ENCODE assay signal across 9 cellular contexts in genomic region chr7:129368389-129368986, GRCh38.
DNase-seq lines count a peak whose midpoint lies in the region; ATAC-seq, FAIRE-seq and TF ChIP-seq lines count a peak whose summit lies in the region.
"Had no signal": no experiment of that assay in that cellular context is flagged by ENCODE, and none has a peak within 500 bp of the region (broad histone marks: within the 10 kb centered on the region; RNA-seq: fewer than 3 reads in every experiment).

No MANE protein-coding gene starts in this region.

- no peaks in the 10 kb centered on the region for H3K9me3 ChIP-seq in testis

- H3K27ac Mint-ChIP-seq in activated naive CD4-positive, alpha-beta T cell treated with anti-CD3 and anti-CD28 coated beads, Interleukin-2, amount 50 U/mL, for 72 hours = peak overlapping the region; percentile 76 to 97

- peaks cover 5% of the 10 kb centered on the region for H3K4me1 ChIP-seq in testis

- H3K36me3 ChIP-seq in testis (ENCODE audit: low read depth, missing control alignments) = no peaks in the 10 kb centered on the region

- 73 to 74% methylated on average over 7 of the region's 7 CpGs for WGBS in testis, 2 donors

- no peak for DNase-seq in activated CD4-positive, CD25-positive, alpha-beta regulatory T cell (lab: John Stamatoyannopoulos, UW)
- peak in 1 of 2 donors; percentile 21 for DNase-seq in activated naive CD4-positive, alpha-beta T cell treated with anti-CD3 and anti-CD28 coated beads, Interleukin-2, amount 50 U/mL, for 72 hours (ENCODE audit: low spot score in 2 of 2)
- DNase-seq in stimulated activated CD8-positive, alpha-beta memory T cell treated with anti-CD3 and anti-CD28 coated beads, Interleukin-15, amount 100 ng/mL, for 48 hours (ENCODE audit: low read depth in 2 of 2) = peak; percentile 15 to 20
- no peak for DNase-seq in urothelium cell line (ENCODE audit: low spot score)
- DNase-seq in dedifferentiated amniotic fluid mesenchymal stem cell (ENCODE audit: extremely low spot score) = no peak
- no peak for DNase-seq in testis

- TF ChIP-seq POLR2A in testis (IDR thresholded peaks at IDR 0.05) = no peak

- H3K36me3 Mint-ChIP-seq in activated naive CD4-positive, alpha-beta T cell treated with anti-CD3 and anti-CD28 coated beads, Interleukin-2, amount 50 U/mL, for 72 hours = peaks cover 0 to 6% of the 10 kb centered on the region in 2 donors

- no peak overlapping the region for H3K4me3 ChIP-seq in testis

- no peak for TF ChIP-seq CTCF in testis (IDR thresholded peaks at IDR 0.05)

- intact Hi-C loops in testis (cut with DNase I; ENCODE audit: low total_unique reads) = loop anchor here (5.0 kb wide), 1 partner anchor 104 kb away; no protein-coding TSS in a partner anchor

- H3K27ac ChIP-seq in testis = no peak overlapping the region
- H3K27ac ChIP-seq: KMS-11 had no signal

- H3K27me3 ChIP-seq in testis = no peaks in the 10 kb centered on the region

- ATAC-seq in activated CD4-positive, CD25-positive, alpha-beta regulatory T cell treated with anti-CD3 and anti-CD28 coated beads, Interleukin-2, amount 50 U/mL, for 24 hours = peak; percentile 6 to 15
- peak; percentile 35 for ATAC-seq in HG02884 (IDR thresholded peaks at IDR 0.05; ENCODE audit: unreplicated experiment)
- peak in 1 of 2 donors; percentile 47 for ATAC-seq in activated naive CD4-positive, alpha-beta T cell treated with anti-CD3 and anti-CD28 coated beads, Interleukin-2, amount 50 U/mL, for 72 hours

- no peaks in the 10 kb centered on the region for H3K9me3 Mint-ChIP-seq in activated naive CD4-positive, alpha-beta T cell treated with anti-CD3 and anti-CD28 coated beads, Interleukin-2, amount 50 U/mL, for 72 hours

- FAIRE-seq in urothelium cell line (lab: Jason Lieb, UNC) = no peak

Comparison
In these comparisons a context has a peak if more than half of its experiments do, and no peak if none do; other contexts are left out.
1. DNase-seq: peak in stimulated activated CD8-positive, alpha-beta memory T cell treated with anti-CD3 and anti-CD28 coated beads, Interleukin-15, amount 100 ng/mL, for 48 hours (2 of 2); none in activated CD4-positive, CD25-positive, alpha-beta regulatory T cell (0 of 4), urothelium cell line (single experiment), dedifferentiated amniotic fluid mesenchymal stem cell (single experiment) and testis (single experiment).